Comparison of ENCODE assay signal across 15 cellular contexts in genomic region chr12:113852695-113853490, GRCh38.
DNase-seq lines count a peak whose midpoint lies in the region; ATAC-seq lines count a peak whose summit lies in the region.
"Had no signal": no experiment of that assay in that cellular context is flagged by ENCODE, and none has a peak within 500 bp of the region (broad histone marks: within the 10 kb centered on the region; RNA-seq: fewer than 3 reads in every experiment).

No MANE protein-coding gene starts in this region.

- ATAC-seq in sciatic nerve = peak; percentile 26
- ATAC-seq: SK-N-SH treated with all-trans-retinoic acid at 6 μM for 48 hours had no signal

- DNase-seq in NCI-H1417 (lab: John Stamatoyannopoulos, UW) (peak in 2 of 3 experiments; percentile 83 to 91), NCI-H1417 treated with DMSO at 0.1 percent for 48 hours (lab: John Stamatoyannopoulos, UW) (no peak), NCI-H748 (lab: John Stamatoyannopoulos, UW; ENCODE audit: unreplicated experiment) (peak; percentile 78), cerebellar cortex (ENCODE audit: low spot score) (peak; percentile 19), sciatic nerve (ENCODE audit: low spot score) (no peak), cardiac septum (ENCODE audit: low spot score) (no peak), SIG-M5 treated with dmso at 0.1 percent for 504 hours (lab: John Stamatoyannopoulos, UW; ENCODE audit: unreplicated experiment) (no peak), CD1c-positive myeloid dendritic cell (ENCODE audit: extremely low spot score) (no peak)
- DNase-seq: activated CD8-positive, alpha-beta memory T cell treated with anti-CD3 and anti-CD28 coated beads, Interleukin-2, amount 50 U/mL, for 48 hours; activated naive CD8-positive, alpha-beta T cell treated with anti-CD3 and anti-CD28 coated beads, Interleukin-2, amount 10 ng/mL, durations not matched to agents 7 days and 5 days; dermis blood vessel endothelial cell; GM23248; NK-92 treated with Interleukin-12 subunit alpha and Interleukin-12 subunit beta, amount 100 ng/mL, for 24 hours; stimulated activated CD4-positive, alpha-beta T cell treated with anti-CD3 and anti-CD28 coated beads, Interleukin-12 subunit alpha, Interleukin-12 subunit beta, amount 100 ng/mL, for 4 hours had no signal

- intact Hi-C loops in sciatic nerve (cut with DNase I) = no loop called here
- intact Hi-C loops in cardiac septum (cut with DNase I) = no loop called here

Comparison
In these comparisons a context has a peak if more than half of its experiments do, and no peak if none do; other contexts are left out.
1. DNase-seq: peak in NCI-H1417 (2 of 3), NCI-H748 (single experiment) and cerebellar cortex (single experiment); none in NCI-H1417 treated with DMSO at 0.1 percent for 48 hours (single experiment), sciatic nerve (single experiment), cardiac septum (single experiment), SIG-M5 treated with dmso at 0.1 percent for 504 hours (single experiment) and CD1c-positive myeloid dendritic cell (single experiment).